In genomic region chr9:36575411-36575882, GRCh38 we compare ENCODE assay signal across 11 cellular contexts. TPM values are rescaled to one million over a fixed set of nuclear protein-coding genes. Genes with fewer than 3 reads are reported as not detected.
A peak's percentile ranks its signal among the peaks of the same experiment; 100 is the strongest.
DNase-seq lines count a peak whose midpoint lies in the region; ATAC-seq, FAIRE-seq and TF ChIP-seq lines count a peak whose summit lies in the region.
"Had no signal": no experiment of that assay in that cellular context is flagged by ENCODE, and none has a peak within 500 bp of the region (broad histone marks: within the 10 kb centered on the region; RNA-seq: fewer than 3 reads in every experiment).

No MANE protein-coding gene starts in this region.

- no peaks in the 10 kb centered on the region for H3K27me3 Mint-ChIP-seq in type B pancreatic cell

- TF ChIP-seq EP300 in HepG2 (IDR thresholded peaks at IDR 0.05; ENCODE audit: low read depth in 2 of 2, low read length in 2 of 2) (no peak), HepG2 (CRISPR knock-in tag; IDR thresholded peaks at IDR 0.05; ENCODE audit: borderline replicate concordance) (no peak)

- H3K79me2 ChIP-seq in HepG2 (ENCODE audit: insufficient read depth, low read length), result peaks cover 50% of the 10 kb centered on the region

- peak overlapping the region in 2 of 3 experiments; percentile 26 to 28; a peak in 2 of 6 replicates for H3K4me3 ChIP-seq in HepG2 (replicated peaks in 1 of 3; ENCODE audit: insufficient read depth in 1 of 3, low read depth in 2 of 3, low read length in 3 of 3)
- H3K4me3 ChIP-seq in right lobe of liver, result no peak overlapping the region

- ATAC-seq in HepG2 (no peak), right lobe of liver (no peak), HG02642 (IDR thresholded peaks at IDR 0.05; ENCODE audit: poor library complexity, unreplicated experiment) (no peak)

- no peak for TF ChIP-seq POLR2A in HepG2 (IDR thresholded peaks at IDR 0.05; ENCODE audit: insufficient read depth in 1 of 2, low read depth in 2 of 2, low read length in 2 of 2)
- no peak for TF ChIP-seq POLR2A in right lobe of liver (IDR thresholded peaks at IDR 0.05)

- H3K4me3 Mint-ChIP-seq in type B pancreatic cell, result peak overlapping the region; percentile 35

- H3K27ac ChIP-seq in HepG2 (ENCODE audit: extremely low read length, insufficient read depth, low read length), result peak overlapping the region; percentile 59
- H3K27ac ChIP-seq in right lobe of liver, result no peak overlapping the region
- peak overlapping the region; percentile 63 for H3K27ac ChIP-seq in epithelial cell of prostate

- FAIRE-seq in HepG2 (lab: Jason Lieb, UNC), result no peak
- FAIRE-seq: TTC549 had no signal

- in situ Hi-C loops in HepG2 (cut with HindIII; ENCODE audit: extremely low pct_ligation_motif_present, low pct_unique_long_range_greater_than_20kb) (no loop called here), SK-MEL-5 (cut with HindIII; ENCODE audit: low pct_unique_long_range_greater_than_20kb, low sequenced_read_pairs) (no loop called here)

- no peak overlapping the region for H2AFZ ChIP-seq in HepG2 (ENCODE audit: low read length)

- WGBS in HepG2 (ENCODE audit: low lambda C conversion rate), result 60% methylated on average over 2 of the region's 2 CpGs
- WGBS in right lobe of liver (ENCODE audit: insufficient coverage, low coverage, low lambda C conversion rate, missing lambda C conversion rate), result 64% methylated on average over 2 of the region's 2 CpGs

- no peaks in the 10 kb centered on the region for H3K9me3 ChIP-seq in HepG2 (ENCODE audit: low read length)
- H3K9me3 ChIP-seq in right lobe of liver, result no peaks in the 10 kb centered on the region

- peaks cover 13% of the 10 kb centered on the region for H3K36me3 Mint-ChIP-seq in type B pancreatic cell

- no peak for TF ChIP-seq CTCF in HepG2 (CRISPR knock-in tag; IDR thresholded peaks at IDR 0.05)
- TF ChIP-seq CTCF in right lobe of liver (IDR thresholded peaks at IDR 0.05), result no peak
- TF ChIP-seq CTCF in type B pancreatic cell (conservative IDR thresholded peaks at IDR 0.05), result no peak

- H3K9me3 Mint-ChIP-seq in type B pancreatic cell, result no peaks in the 10 kb centered on the region

- CTCF ChIA-PET in HepG2 (lab: Yijun Ruan, JAX; ENCODE audit: low intra/inter-chr PET ratio, low total read pairs), result no interaction called here

- peaks cover 60% of the 10 kb centered on the region for H3K4me1 ChIP-seq in HepG2 (ENCODE audit: insufficient read depth, low read length)
- H3K4me1 ChIP-seq in right lobe of liver, result peaks cover 0 to 2% (median 0%) of the 10 kb centered on the region in 4 donors

- POLR2A ChIA-PET in HepG2 (lab: Yijun Ruan, JAX), result no interaction called here

- H3K27me3 ChIP-seq in HepG2 (ENCODE audit: control insufficient read depth in 1 of 2, insufficient read depth in 2 of 2, low read length in 2 of 2) (no peaks in the 10 kb centered on the region; a peak in 1 of 5 replicates), right lobe of liver (no peaks in the 10 kb centered on the region)

- DNase-seq in HepG2 (ENCODE audit: low spot score), result no peak
- DNase-seq in right lobe of liver, result no peak
- peak; percentile 34 for DNase-seq in SK-MEL-5 (ENCODE audit: low read depth, low spot score)
- no peak for DNase-seq in epithelial cell of prostate (ENCODE audit: low read depth, low spot score)
- no peak for DNase-seq in type B pancreatic cell (ENCODE audit: extremely low spot score, unreplicated experiment)
- DNase-seq in C1 segment of cervical spinal cord (lab: John Stamatoyannopoulos, UW), result no peak
- DNase-seq in iPS-NIHi7 (ENCODE audit: extremely low spot score), result no peak
- DNase-seq: COR-L47, NCI-H2081 treated with DMSO at 0.1 percent for 48 hours had no signal

- no peak for TF ChIP-seq RAD21 in HepG2 (CRISPR knock-in tag; IDR thresholded peaks at IDR 0.05)

- intact Hi-C loops in HepG2 (cut with micrococcal nuclease; ENCODE audit: unreplicated experiment), result no loop called here
- intact Hi-C loops in right lobe of liver (cut with DNase I), result no loop called here

- H3K4me2 ChIP-seq in HepG2 (ENCODE audit: low read depth, low read length), result peak overlapping the region; percentile 52

- H3K27ac Mint-ChIP-seq in type B pancreatic cell, result peak overlapping the region; percentile 22

- H3K4me1 Mint-ChIP-seq in type B pancreatic cell (ENCODE audit: unreplicated experiment), result peaks cover 17% of the 10 kb centered on the region

- BruUV-seq in HepG2 (replicated peaks; lab: Mats Ljungman, UMichigan), result no TSS peak

- H4K20me1 ChIP-seq in HepG2 (ENCODE audit: insufficient read depth, low read length), result no peaks in the 10 kb centered on the region

- H3K36me3 ChIP-seq in HepG2 (replicated peaks in 1 of 2; ENCODE audit: control insufficient read depth in 1 of 2, insufficient read depth in 2 of 2, low read length in 2 of 2) (no peaks in the 10 kb centered on the region; a peak in 1 of 5 replicates), right lobe of liver (no peaks in the 10 kb centered on the region)

- H3K9ac ChIP-seq in HepG2 (ENCODE audit: insufficient read depth, low read depth, low read length), result 0 out of 2 replicates have a peak overlapping the region, but pooled peaks have one; percentile 5

TF ChIP-seq in HepG2, 621 proteins besides CTCF, POLR2A, EP300 and RAD21:
- TF ChIP-seq SIX1 (CRISPR knock-in tag; IDR thresholded peaks at IDR 0.05; ENCODE audit: borderline replicate concordance) (no peak), GATAD2A (CRISPR knock-in tag; IDR thresholded peaks at IDR 0.05) (no peak), FOXA3 (CRISPR knock-in tag; IDR thresholded peaks at IDR 0.05) (peak; percentile 31; the same call in 1 of the 2 replicates), ASH2L (IDR thresholded peaks at IDR 0.05; ENCODE audit: insufficient read length, low read depth, low read length) (no peak), SNRNP70 (IDR thresholded peaks at IDR 0.05; ENCODE audit: low read depth, low read length) (no peak), FOXA1 (IDR thresholded peaks at IDR 0.05) (no peak), FOXA1 (CRISPR knock-in tag; IDR thresholded peaks at IDR 0.05) (0 out of 2 replicates have a peak, but pooled peaks have one; percentile 31), CHD4 (IDR thresholded peaks at IDR 0.05; ENCODE audit: borderline replicate concordance, low read length) (no peak), MEIS1 (CRISPR knock-in tag; IDR thresholded peaks at IDR 0.05; ENCODE audit: borderline replicate concordance) (no peak), ELF4 (CRISPR knock-in tag; IDR thresholded peaks at IDR 0.05; ENCODE audit: borderline replicate concordance) (no peak)

RNA-seq across cellular contexts. Expression of gene MELK, which starts 2.8 kb away (rescaled TPM):
- total RNA-seq in HepG2 (2016; rRNA removed; fragmentation: Illumina TruSeq; extraction: Trizol), result 50.4 and 59.1 TPM in 2 replicates
- 13.2 and 15.7 TPM in 2 replicates for total RNA-seq in HepG2 (2016; cell fraction: cytosol; rRNA removed; fragmentation: Illumina TruSeq; extraction: Trizol; ENCODE audit: low read depth)
- 47.2 and 60.4 TPM in 2 replicates for total RNA-seq in HepG2 (2016; cell fraction: insoluble cytoplasmic fraction; rRNA removed; fragmentation: Illumina TruSeq; extraction: Trizol)
- 24.2 and 27.3 TPM in 2 replicates for total RNA-seq in HepG2 (2016; cell fraction: membrane; rRNA removed; fragmentation: Illumina TruSeq; extraction: Trizol)
- total RNA-seq in HepG2 (2016; cell fraction: nucleus; rRNA removed; fragmentation: Illumina TruSeq; extraction: Trizol), result 30.5 and 34.0 TPM in 2 replicates
- polyA plus RNA-seq in HepG2 (2011; rRNA removed), result 9.0 and 16.7 TPM in 2 replicates
- 7.3 and 7.8 TPM in 2 replicates for polyA plus RNA-seq in HepG2 (2011; cell fraction: cytosol; rRNA removed)
- polyA plus RNA-seq in HepG2 (2011; cell fraction: nucleus; rRNA removed), result 4.2 and 5.8 TPM in 2 replicates
- 6.8 and 12.4 TPM in 2 replicates for polyA plus RNA-seq in HepG2 (2012)
- polyA plus RNA-seq in HepG2 (2016; cell fraction: cytosol; fragmentation: Illumina TruSeq; extraction: Trizol; ENCODE audit: low read depth), result 3.9 and 4.1 TPM in 2 replicates
- 51.4 and 54.8 TPM in 2 replicates for polyA plus RNA-seq in HepG2 (2016; cell fraction: insoluble cytoplasmic fraction; fragmentation: Illumina TruSeq; extraction: Trizol; ENCODE audit: low read depth)
- 11.6 and 11.9 TPM in 2 replicates for polyA plus RNA-seq in HepG2 (2016; cell fraction: membrane; fragmentation: Illumina TruSeq; extraction: Trizol; ENCODE audit: low read depth)
- 38.6 and 40.3 TPM in 2 replicates for polyA plus RNA-seq in HepG2 (2016; cell fraction: nucleus; fragmentation: Illumina TruSeq; extraction: Trizol; ENCODE audit: insufficient read depth, low read depth)
- polyA minus RNA-seq in HepG2 (2011; rRNA and poly(A)+ RNA removed; ENCODE audit: low replicate concordance), result 3.1 and 16.5 TPM in 2 replicates
- polyA minus RNA-seq in HepG2 (2011; cell fraction: cytosol; rRNA and poly(A)+ RNA removed), result 10.1 and 12.9 TPM in 2 replicates
- polyA minus RNA-seq in HepG2 (2011; cell fraction: nucleus; rRNA and poly(A)+ RNA removed), result 10.4 and 11.7 TPM in 2 replicates
- total RNA-seq in right lobe of liver, result 1 to 10 TPM in 3 of 6 experiments, under 1 TPM in 2, not detected in 1; 0.39 to 5.3 (median 1.6) TPM
- total RNA-seq in SK-MEL-5 (2014; rRNA removed; shearing (Covaris generic)), result 25.7 and 27.0 TPM in 2 replicates
- polyA plus RNA-seq in SK-MEL-5 (2015; cell fraction: cytosol; rRNA removed), result 16.9 and 24.0 TPM in 2 replicates
- polyA plus RNA-seq in SK-MEL-5 (2015; cell fraction: nucleus; rRNA removed), result 21.6 and 27.0 TPM in 2 replicates
- total RNA-seq in type B pancreatic cell (ENCODE audit: low replicate concordance), result 19.8 and 35.8 TPM in 2 replicates

Comparison
In these comparisons a context has a peak if more than half of its experiments do, and no peak if none do; other contexts are left out.
1. H3K27ac ChIP-seq: peak in HepG2 (single experiment) and epithelial cell of prostate (single experiment); none in right lobe of liver (0 of 3).
2. H3K4me3 ChIP-seq: peak in HepG2 (2 of 3); none in right lobe of liver (0 of 3).